1 cellular context compared by ENCODE assay signal in the genomic region with DNA sequence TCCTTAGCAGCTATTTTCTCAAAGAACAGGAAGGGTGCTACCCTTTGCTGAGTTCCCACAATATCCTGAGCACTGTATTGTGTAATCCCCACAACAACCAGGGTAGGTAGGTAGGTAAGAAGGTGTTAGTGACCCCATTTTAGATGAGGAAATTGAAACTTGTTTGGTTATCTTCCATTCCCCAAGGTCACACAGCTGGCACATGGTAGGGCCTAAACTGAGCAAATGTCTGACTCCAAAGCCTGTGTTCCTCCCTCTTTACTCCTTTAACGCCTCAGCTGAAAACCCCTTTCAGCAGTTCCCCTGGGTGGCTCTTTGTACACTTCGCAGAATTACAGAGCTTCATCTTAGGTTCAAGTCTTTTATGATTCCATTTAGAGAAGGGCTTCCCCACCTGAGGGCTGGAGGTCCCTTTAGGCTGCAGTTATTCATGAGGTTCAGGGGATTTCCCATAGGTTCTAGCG.
TF ChIP-seq lines count a peak whose summit lies in the region.

No MANE protein-coding gene starts in this region.

TF ChIP-seq in H1, 55 proteins besides CTCF, POLR2A, EP300 and RAD21 (continued from another document):
- TF ChIP-seq, protein P1, sequence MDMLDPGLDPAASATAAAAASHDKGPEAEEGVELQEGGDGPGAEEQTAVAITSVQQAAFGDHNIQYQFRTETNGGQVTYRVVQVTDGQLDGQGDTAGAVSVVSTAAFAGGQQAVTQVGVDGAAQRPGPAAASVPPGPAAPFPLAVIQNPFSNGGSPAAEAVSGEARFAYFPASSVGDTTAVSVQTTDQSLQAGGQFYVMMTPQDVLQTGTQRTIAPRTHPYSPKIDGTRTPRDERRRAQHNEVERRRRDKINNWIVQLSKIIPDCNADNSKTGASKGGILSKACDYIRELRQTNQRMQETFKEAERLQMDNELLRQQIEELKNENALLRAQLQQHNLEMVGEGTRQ (IDR thresholded peaks at IDR 0.05; ENCODE audit: low read length), result no peak
- TF ChIP-seq FOSL1 (IDR thresholded peaks at IDR 0.05; ENCODE audit: insufficient read depth, low read depth, low read length), result no peak
